Comparison of ENCODE assay signal across 8 cellular contexts in genomic region chr1:36864182-36865079, GRCh38.
DNase-seq lines count a peak whose midpoint lies in the region; ATAC-seq, FAIRE-seq and TF ChIP-seq lines count a peak whose summit lies in the region.

No MANE protein-coding gene starts in this region.

- H2BK120ac ChIP-seq in H1 (replicated peaks; ENCODE audit: low read depth, low read length) = no peak overlapping the region

- H3K79me2 ChIP-seq in mammary epithelial cell (ENCODE audit: insufficient read depth, low read length) (no peaks in the 10 kb centered on the region), H1 (ENCODE audit: control insufficient read depth in 1 of 2, insufficient read depth in 2 of 2, low read length in 2 of 2) (no peaks in the 10 kb centered on the region)

- H3K9ac ChIP-seq in mammary epithelial cell (ENCODE audit: insufficient read depth, low read length) = no peak overlapping the region
- H3K9ac ChIP-seq in H1 (replicated peaks in 1 of 4; ENCODE audit: extremely low read depth in 1 of 4, low read depth in 3 of 4, low read length in 3 of 4) = no peak overlapping the region

- H2BK5ac ChIP-seq in H1 (ENCODE audit: low read depth, low read length) = no peak overlapping the region

- no peak overlapping the region for H3K14ac ChIP-seq in H1 (ENCODE audit: insufficient read length)

- H3K4me2 ChIP-seq in mammary epithelial cell (ENCODE audit: insufficient read depth, low read depth, low read length) (no peak overlapping the region), H1 (ENCODE audit: insufficient read depth in 1 of 2, low read depth in 2 of 2, low read length in 2 of 2) (no peak overlapping the region)

- dilution Hi-C loops in mammary epithelial cell (cut with HindIII; ENCODE audit: low sequenced_read_pairs) = no loop called here

- no peaks in the 10 kb centered on the region for H3K9me3 Mint-ChIP-seq in MCF 10A (ENCODE audit: unreplicated experiment)

- H3K18ac ChIP-seq in H1 (ENCODE audit: extremely low read depth, low read length) = no peak overlapping the region

- peak; percentile 54 to 69 for TF ChIP-seq RAD21 in H1 (IDR thresholded peaks at IDR 0.05 in 1 of 2, conservative IDR thresholded peaks at IDR 0.05 in 1 of 2; ENCODE audit: low read depth in 2 of 2, low read length in 2 of 2)

- in situ Hi-C loops in mammary epithelial cell (cut with MboI; ENCODE audit: low sequenced_read_pairs in 2 of 2) = no loop called here

- no peaks in the 10 kb centered on the region for H3K36me3 Mint-ChIP-seq in MCF 10A (ENCODE audit: insufficient read depth, unreplicated experiment)

- CTCF ChIA-PET in MCF 10A (lab: Yijun Ruan, JAX) (interaction anchor here (0.7 to 0.9 kb wide), 2 partner anchors 245 to 459 kb away, joined by 3 to 6 read pairs; no protein-coding TSS in a partner anchor), mammary epithelial cell (lab: Charles Lee; ENCODE audit: low non-redundant PET) (no interaction called here), H1 (lab: Charles Lee; ENCODE audit: partially characterized antibody) (interaction anchor here (0.6 to 13.5 kb wide), 82 partner anchors 14 to 695 kb away, joined by 3 to 211 read pairs (median 4); no protein-coding TSS in a partner anchor)

- DNase-seq in MCF 10A (ENCODE audit: unreplicated experiment) = no peak
- DNase-seq in mammary epithelial cell = no peak
- DNase-seq in NCI-H2029 (lab: John Stamatoyannopoulos, UW) = peak; percentile 52
- peak in 1 of 2 experiments; percentile 88 for DNase-seq in H1 (ENCODE audit: low read depth in 1 of 2, low spot score in 2 of 2)
- DNase-seq in stimulated activated naive CD8-positive, alpha-beta T cell treated with anti-CD3 and anti-CD28 coated beads, Interleukin-15, Interleukin-2, amounts not matched to agents 100 U/mL and 50 U/mL, for 24 hours = peak; percentile 29
- DNase-seq in SW480 (ENCODE audit: low spot score) = no peak

- no peak overlapping the region for H4K5ac ChIP-seq in H1 (ENCODE audit: insufficient read length, low read depth, low read length)

- H2AK5ac ChIP-seq in H1 (ENCODE audit: low read depth, low read length) = no peak overlapping the region

- H3K36me3 ChIP-seq in mammary epithelial cell (ENCODE audit: insufficient read depth, low read length) = no peaks in the 10 kb centered on the region
- H3K36me3 ChIP-seq in H1 (ENCODE audit: control insufficient read depth in 2 of 4, insufficient read depth in 4 of 4, low read length in 3 of 4) = no peaks in the 10 kb centered on the region

- H2BK20ac ChIP-seq in H1 (ENCODE audit: low read length) = no peak overlapping the region

- H3K27ac ChIP-seq in mammary epithelial cell (ENCODE audit: insufficient read depth, low read depth, low read length) = no peak overlapping the region
- H3K27ac ChIP-seq in H1 (ENCODE audit: low read depth, low read length) = no peak overlapping the region

- no peak overlapping the region for H3K4me3 ChIP-seq in mammary epithelial cell (replicated peaks in 1 of 3; ENCODE audit: insufficient read depth in 1 of 3, low read depth in 2 of 3, low read length in 3 of 3)
- H3K4me3 ChIP-seq in H1 (ENCODE audit: extremely low read depth in 1 of 4, insufficient read depth in 2 of 4, low read depth in 3 of 4, low read length in 4 of 4) = no peak overlapping the region

- intact Hi-C loops in MCF 10A (cut with micrococcal nuclease) (no loop called here), mammary epithelial cell (cut with micrococcal nuclease) (no loop called here)

- BruUV-seq in MCF 10A (replicated peaks; lab: Mats Ljungman, UMichigan) (no TSS peak), mammary epithelial cell (replicated peaks; lab: Mats Ljungman, UMichigan) (no TSS peak)

- H3K27me3 ChIP-seq in mammary epithelial cell (ENCODE audit: insufficient read depth, low read length) = no peaks in the 10 kb centered on the region
- H3K27me3 ChIP-seq in H1 (replicated peaks in 1 of 4; ENCODE audit: control insufficient read depth in 3 of 4, extremely low read depth in 1 of 4, insufficient read depth in 3 of 4, low read length in 3 of 4) = no peaks in the 10 kb centered on the region

- H3K23ac ChIP-seq in H1 (ENCODE audit: insufficient read length) = no peak overlapping the region

- TF ChIP-seq CTCF in MCF 10A (IDR thresholded peaks at IDR 0.05; ENCODE audit: unreplicated experiment) = peak; percentile 11
- peak in 1 of 2 donors; percentile 9 for TF ChIP-seq CTCF in mammary epithelial cell (conservative IDR thresholded peaks at IDR 0.05 in 1 of 2, IDR thresholded peaks at IDR 0.05 in 1 of 2; ENCODE audit: extremely low read depth in 1 of 2, insufficient read depth in 1 of 2, low read depth in 1 of 2, low read length in 2 of 2)
- TF ChIP-seq CTCF in H1 (IDR thresholded peaks at IDR 0.05; ENCODE audit: control extremely low read depth in 1 of 3, insufficient read depth in 1 of 3, low read depth in 1 of 3, low read length in 3 of 3) = peak; percentile 75 to 93 (median 92)

- H3K27ac Mint-ChIP-seq in MCF 10A (ENCODE audit: low read depth, unreplicated experiment) = no peak overlapping the region

- FAIRE-seq in H1 (lab: Jason Lieb, UNC) = peak; percentile 66

- no peak overlapping the region for H4K91ac ChIP-seq in H1 (replicated peaks; ENCODE audit: insufficient read length, low read length)

- H3K27me3 Mint-ChIP-seq in MCF 10A (ENCODE audit: insufficient read depth, unreplicated experiment) = peaks cover 8% of the 10 kb centered on the region

- H3K4me3 Mint-ChIP-seq in MCF 10A (ENCODE audit: unreplicated experiment) = no peak overlapping the region

- no peak overlapping the region for H2BK15ac ChIP-seq in H1 (ENCODE audit: low read length)

- no peaks in the 10 kb centered on the region for H3K23me2 ChIP-seq in H1 (ENCODE audit: low read depth, low read length)

- H3K79me1 ChIP-seq in H1 (ENCODE audit: low read depth, low read length) = no peaks in the 10 kb centered on the region

- no peak overlapping the region for H2BK12ac ChIP-seq in H1 (ENCODE audit: low read depth, low read length)

- H3K9me3 ChIP-seq in mammary epithelial cell (replicated peaks; ENCODE audit: insufficient read depth, low read length) = no peaks in the 10 kb centered on the region
- H3K9me3 ChIP-seq in H1 (ENCODE audit: insufficient read depth in 2 of 2, low read depth in 1 of 2, low read length in 1 of 2) = no peaks in the 10 kb centered on the region

- 11% methylated on average over 7 of the region's 10 CpGs for WGBS in mammary epithelial cell (ENCODE audit: low coverage, missing lambda C conversion rate)
- WGBS in H1 (ENCODE audit: extremely low coverage in 1 of 2, insufficient coverage in 1 of 2, insufficient read length in 1 of 2, insufficient replicate concordance in 2 of 2, low coverage in 1 of 2, low lambda C conversion rate in 2 of 2, missing lambda C conversion rate in 1 of 2), 2 experiments = 77% methylated on average over 10 of the region's 10 CpGs; no CpG with 5 or more reads in 1 of the 2 experiments

- H3K4me1 ChIP-seq in mammary epithelial cell (ENCODE audit: insufficient read depth, low read length) = no peaks in the 10 kb centered on the region
- H3K4me1 ChIP-seq in H1 (replicated peaks in 1 of 4; ENCODE audit: control insufficient read depth in 3 of 4, insufficient read depth in 4 of 4, low read length in 3 of 4) = no peaks in the 10 kb centered on the region; a peak in 1 of 7 replicates

- H3K4me1 Mint-ChIP-seq in MCF 10A (ENCODE audit: insufficient read depth, unreplicated experiment) = no peaks in the 10 kb centered on the region

- TF ChIP-seq EP300 in H1 (IDR thresholded peaks at IDR 0.05; ENCODE audit: borderline replicate concordance in 1 of 2, low read depth in 2 of 2, low read length in 2 of 2) = no peak

- no peak overlapping the region; the same call in 1 of the 2 replicates for H4K8ac ChIP-seq in H1 (ENCODE audit: extremely low read depth, insufficient read depth, low read length)

- no peak overlapping the region for H3K4ac ChIP-seq in H1 (replicated peaks; ENCODE audit: insufficient read length, low read depth, low read length)

- no peak for TF ChIP-seq POLR2A in H1 (IDR thresholded peaks at IDR 0.05; ENCODE audit: control extremely low read depth in 1 of 2, low read depth in 2 of 2, low read length in 2 of 2)

- H4K20me1 ChIP-seq in mammary epithelial cell (ENCODE audit: insufficient read depth, low read length) (no peaks in the 10 kb centered on the region), H1 (replicated peaks in 1 of 2; ENCODE audit: control insufficient read depth in 1 of 2, insufficient read depth in 2 of 2, low read length in 2 of 2) (no peaks in the 10 kb centered on the region)

- no peak for ATAC-seq in stimulated activated naive CD8-positive, alpha-beta T cell treated with anti-CD3 and anti-CD28 coated beads, Interleukin-15, Interleukin-2, amounts not matched to agents 100 U/mL and 50 U/mL, for 24 hours
- ATAC-seq in GM19351 (IDR thresholded peaks at IDR 0.05; ENCODE audit: unreplicated experiment) (no peak), GM18873 (IDR thresholded peaks at IDR 0.05; ENCODE audit: low FRiP score, unreplicated experiment) (no peak)

- no peak overlapping the region for H3K56ac ChIP-seq in H1 (replicated peaks; ENCODE audit: insufficient read length, low read depth, low read length)

- no peak overlapping the region for H2AFZ ChIP-seq in mammary epithelial cell (ENCODE audit: low read depth, low read length)
- H2AFZ ChIP-seq in H1 (ENCODE audit: low read length) = no peak overlapping the region

- POLR2A ChIA-PET in MCF 10A (lab: Yijun Ruan, JAX) = no interaction called here
- POLR2A ChIA-PET in H1 (lab: Charles Lee; ENCODE audit: partially characterized antibody) = interaction anchor here (1.3 kb wide), 1 partner anchor 9 kb away, joined by 4 read pairs; no protein-coding TSS in a partner anchor

TF ChIP-seq in H1, 55 proteins besides CTCF, POLR2A, EP300 and RAD21:
- no peak for TF ChIP-seq MAX (IDR thresholded peaks at IDR 0.05)
- 0 out of 2 replicates have a peak, but pooled peaks have one; percentile 21 for TF ChIP-seq TEAD4 (IDR thresholded peaks at IDR 0.05; ENCODE audit: low read depth, low read length)
- no peak for TF ChIP-seq RFX5 (IDR thresholded peaks at IDR 0.05; ENCODE audit: borderline replicate concordance, low read depth, low read length)
- TF ChIP-seq CEBPB (IDR thresholded peaks at IDR 0.05; ENCODE audit: low read depth, low read length) = peak; percentile 59; the same call in 1 of the 2 replicates
- no peak for TF ChIP-seq BRCA1 (IDR thresholded peaks at IDR 0.05; ENCODE audit: low read depth, low read length)
- TF ChIP-seq BCL11A (IDR thresholded peaks at IDR 0.05; ENCODE audit: low read depth in 2 of 2, low read length in 2 of 2) = no peak
- no peak for TF ChIP-seq GTF2F1 (IDR thresholded peaks at IDR 0.05; ENCODE audit: borderline replicate concordance, low read depth, low read length)
- no peak for TF ChIP-seq JUND (IDR thresholded peaks at IDR 0.05; ENCODE audit: low read length)
- TF ChIP-seq JUN (IDR thresholded peaks at IDR 0.05; ENCODE audit: low read depth, low read length) = no peak
- no peak for TF ChIP-seq ZNF274 (IDR thresholded peaks at IDR 0.05; ENCODE audit: borderline replicate concordance, extremely low read depth, low read length)
- TF ChIP-seq SP2 (IDR thresholded peaks at IDR 0.05; ENCODE audit: low read length) = no peak

Comparison
In these comparisons a context has a peak if more than half of its experiments do, and no peak if none do; other contexts are left out.
1. DNase-seq: peak in NCI-H2029 (single experiment) and stimulated activated naive CD8-positive, alpha-beta T cell treated with anti-CD3 and anti-CD28 coated beads, Interleukin-15, Interleukin-2, amounts not matched to agents 100 U/mL and 50 U/mL, for 24 hours (single experiment); none in MCF 10A (single experiment), mammary epithelial cell (single experiment) and SW480 (single experiment).